14 cellular contexts compared by ENCODE assay signal in the genomic region with DNA sequence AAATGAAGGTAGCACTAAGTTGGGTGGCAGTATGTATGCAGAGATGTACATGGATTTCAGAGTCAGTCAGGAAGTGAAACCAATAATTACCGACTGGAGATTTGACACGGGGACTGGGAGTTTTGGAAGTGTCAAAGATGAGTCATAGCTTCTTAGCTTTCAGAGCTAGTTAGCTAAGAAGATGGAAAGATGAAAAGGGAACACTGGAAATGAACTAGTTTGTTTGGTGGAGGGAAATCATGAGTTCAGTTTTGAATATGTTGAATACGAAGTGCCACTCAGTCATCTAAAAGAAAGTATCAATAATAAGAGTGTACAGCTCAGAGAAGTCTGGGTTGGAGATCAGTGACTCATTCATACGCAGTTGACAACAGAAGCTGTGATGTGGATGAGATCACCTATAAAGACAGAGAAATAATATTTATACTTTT. TPM values are rescaled to one million over a fixed set of nuclear protein-coding genes. Genes with fewer than 3 reads are reported as not detected.
A peak's percentile ranks its signal among the peaks of the same experiment; 100 is the strongest.
DNase-seq lines count a peak whose midpoint lies in the region; ATAC-seq, FAIRE-seq and TF ChIP-seq lines count a peak whose summit lies in the region.
"Had no signal": no experiment of that assay in that cellular context is flagged by ENCODE, and none has a peak within 500 bp of the region (broad histone marks: within the 10 kb centered on the region; RNA-seq: fewer than 3 reads in every experiment).

No MANE protein-coding gene starts in this region.

- H3K27ac Mint-ChIP-seq in activated CD8-positive, alpha-beta memory T cell treated with anti-CD3 and anti-CD28 coated beads, Interleukin-2, amount 10 ng/mL, durations not matched to agents 7 days and 5 days, result peak overlapping the region; percentile 70
- peak overlapping the region; percentile 2 for H3K27ac Mint-ChIP-seq in chondrocyte (ENCODE audit: unreplicated experiment)
- H3K27ac Mint-ChIP-seq in stimulated activated effector memory CD8-positive, alpha-beta T cell treated with anti-CD3 and anti-CD28 coated beads, Interleukin-12 subunit alpha, Interleukin-12 subunit beta, amount 100 ng/mL, for 72 hours, result peak overlapping the region; percentile 41
- H3K27ac Mint-ChIP-seq: WTC11 had no signal

- TF ChIP-seq CTCF in chondrocyte (IDR thresholded peaks at IDR 0.05), result no peak

- ATAC-seq in activated CD8-positive, alpha-beta memory T cell treated with anti-CD3 and anti-CD28 coated beads, Interleukin-2, amount 10 ng/mL, durations not matched to agents 7 days and 5 days, result peak; percentile 51
- peak; percentile 93 for ATAC-seq in stimulated activated effector memory CD8-positive, alpha-beta T cell treated with anti-CD3 and anti-CD28 coated beads, Interleukin-12 subunit alpha, Interleukin-12 subunit beta, amount 100 ng/mL, for 72 hours
- ATAC-seq: left cardiac atrium, Panc1, WTC11 had no signal

- DNase-seq in activated CD8-positive, alpha-beta memory T cell treated with anti-CD3 and anti-CD28 coated beads, Interleukin-2, amount 10 ng/mL, durations not matched to agents 7 days and 5 days, result no peak
- DNase-seq in activated CD8-positive, alpha-beta memory T cell treated with anti-CD3 and anti-CD28 coated beads, Interleukin-2, amount 50 U/mL, for 48 hours, result no peak
- peak; percentile 84 for DNase-seq in NOMO-1 treated with DMSO at 0.1 percent for 48 hours (lab: John Stamatoyannopoulos, UW; ENCODE audit: unreplicated experiment)
- DNase-seq in chondrocyte (ENCODE audit: low spot score), result no peak
- no peak for DNase-seq in stimulated activated effector memory CD8-positive, alpha-beta T cell treated with anti-CD3 and anti-CD28 coated beads, Interleukin-12 subunit alpha, Interleukin-12 subunit beta, amount 100 ng/mL, for 72 hours (ENCODE audit: low spot score in 2 of 2)
- DNase-seq in RCC 7860 (ENCODE audit: low spot score), result no peak
- DNase-seq in foreskin melanocyte, result no peak
- DNase-seq in SW 1271 (lab: John Stamatoyannopoulos, UW), result no peak
- DNase-seq: amniotic stem cell, left cardiac atrium, NCI-H2081 treated with DMSO at 0.1 percent for 48 hours, ovary had no signal

- no peaks in the 10 kb centered on the region for H3K9me3 Mint-ChIP-seq in activated CD8-positive, alpha-beta memory T cell treated with anti-CD3 and anti-CD28 coated beads, Interleukin-2, amount 10 ng/mL, durations not matched to agents 7 days and 5 days (ENCODE audit: low read depth)
- no peaks in the 10 kb centered on the region for H3K9me3 Mint-ChIP-seq in chondrocyte (ENCODE audit: low read depth)
- no peaks in the 10 kb centered on the region for H3K9me3 Mint-ChIP-seq in stimulated activated effector memory CD8-positive, alpha-beta T cell treated with anti-CD3 and anti-CD28 coated beads, Interleukin-12 subunit alpha, Interleukin-12 subunit beta, amount 100 ng/mL, for 72 hours
- H3K9me3 Mint-ChIP-seq: WTC11 had no signal

- peaks cover 34% of the 10 kb centered on the region for H3K4me1 Mint-ChIP-seq in activated CD8-positive, alpha-beta memory T cell treated with anti-CD3 and anti-CD28 coated beads, Interleukin-2, amount 10 ng/mL, durations not matched to agents 7 days and 5 days
- peaks cover 18% of the 10 kb centered on the region for H3K4me1 Mint-ChIP-seq in chondrocyte (ENCODE audit: low read depth)
- H3K4me1 Mint-ChIP-seq in stimulated activated effector memory CD8-positive, alpha-beta T cell treated with anti-CD3 and anti-CD28 coated beads, Interleukin-12 subunit alpha, Interleukin-12 subunit beta, amount 100 ng/mL, for 72 hours, result peaks cover 26% of the 10 kb centered on the region
- H3K4me1 Mint-ChIP-seq: WTC11 had no signal

- peak overlapping the region; percentile 16 for H3K4me3 Mint-ChIP-seq in activated CD8-positive, alpha-beta memory T cell treated with anti-CD3 and anti-CD28 coated beads, Interleukin-2, amount 10 ng/mL, durations not matched to agents 7 days and 5 days
- no peak overlapping the region for H3K4me3 Mint-ChIP-seq in chondrocyte (ENCODE audit: unreplicated experiment)
- H3K4me3 Mint-ChIP-seq in stimulated activated effector memory CD8-positive, alpha-beta T cell treated with anti-CD3 and anti-CD28 coated beads, Interleukin-12 subunit alpha, Interleukin-12 subunit beta, amount 100 ng/mL, for 72 hours, result no peak overlapping the region
- H3K4me3 Mint-ChIP-seq: WTC11 had no signal

- peaks cover 36% of the 10 kb centered on the region for H3K36me3 Mint-ChIP-seq in activated CD8-positive, alpha-beta memory T cell treated with anti-CD3 and anti-CD28 coated beads, Interleukin-2, amount 10 ng/mL, durations not matched to agents 7 days and 5 days
- peaks cover 19% of the 10 kb centered on the region for H3K36me3 Mint-ChIP-seq in chondrocyte (ENCODE audit: low read depth)
- H3K36me3 Mint-ChIP-seq in stimulated activated effector memory CD8-positive, alpha-beta T cell treated with anti-CD3 and anti-CD28 coated beads, Interleukin-12 subunit alpha, Interleukin-12 subunit beta, amount 100 ng/mL, for 72 hours, result peaks cover 92% of the 10 kb centered on the region

- FAIRE-seq in RCC 7860 (lab: Jason Lieb, UNC), result no peak

- no peaks in the 10 kb centered on the region for H3K27me3 Mint-ChIP-seq in activated CD8-positive, alpha-beta memory T cell treated with anti-CD3 and anti-CD28 coated beads, Interleukin-2, amount 10 ng/mL, durations not matched to agents 7 days and 5 days
- no peaks in the 10 kb centered on the region for H3K27me3 Mint-ChIP-seq in chondrocyte (ENCODE audit: low read depth)

- CTCF ChIA-PET in activated CD8-positive, alpha-beta memory T cell treated with anti-CD3 and anti-CD28 coated beads, Interleukin-2, amount 10 ng/mL, durations not matched to agents 7 days and 5 days (lab: Charles Lee), result no interaction called here

RNA-seq across cellular contexts. Expression of a gene that starts 7.5 kb away (rescaled TPM):
- total RNA-seq in activated CD8-positive, alpha-beta memory T cell treated with anti-CD3 and anti-CD28 coated beads, Interleukin-2, amount 10 ng/mL, durations not matched to agents 7 days and 5 days, result 10 to 100 TPM; 11.8 to 17.3 TPM
- total RNA-seq in chondrocyte, result 9.0 to 12.4 TPM (median 9.7 TPM) in 3 replicates

RNA-seq across cellular contexts. Expression of a gene that starts 7.6 kb away (rescaled TPM):
- total RNA-seq in activated CD8-positive, alpha-beta memory T cell treated with anti-CD3 and anti-CD28 coated beads, Interleukin-2, amount 10 ng/mL, durations not matched to agents 7 days and 5 days, result 10 to 100 TPM; 29.7 to 31.2 TPM
- total RNA-seq in chondrocyte, result 21.1 to 24.4 TPM (median 22.2 TPM) in 3 replicates

Comparison
In these comparisons a context has a peak if more than half of its experiments do, and no peak if none do; other contexts are left out.
1. H3K27ac Mint-ChIP-seq: peak in every context shown above with its lines; median percentile 70 in activated CD8-positive, alpha-beta memory T cell treated with anti-CD3 and anti-CD28 coated beads, Interleukin-2, amount 10 ng/mL, durations not matched to agents 7 days and 5 days; 41 in stimulated activated effector memory CD8-positive, alpha-beta T cell treated with anti-CD3 and anti-CD28 coated beads, Interleukin-12 subunit alpha, Interleukin-12 subunit beta, amount 100 ng/mL, for 72 hours; 2 in chondrocyte.